In genomic region chr12:78245111-78245510, GRCh38 we compare ENCODE assay signal across 25 cellular contexts.
"Had no signal": no experiment of that assay in that cellular context is flagged by ENCODE, and none has a peak within 500 bp of the region (broad histone marks: within the 10 kb centered on the region; RNA-seq: fewer than 3 reads in every experiment).

No MANE protein-coding gene starts in this region.

- H3K27me3 Mint-ChIP-seq: naive B cell; natural killer cell treated with Interleukin-12 subunit alpha and Interleukin-12 subunit beta and Interleukin-15 and Interleukin-18, amount 100 ng/mL, for 72 hours had no signal

- H3K9me3 Mint-ChIP-seq: mesothelial cell of epicardium had no signal

- H3K27ac Mint-ChIP-seq: mesothelial cell of epicardium; natural killer cell treated with Interleukin-12 subunit alpha and Interleukin-12 subunit beta and Interleukin-15 and Interleukin-18, amount 100 ng/mL, for 72 hours; stimulated activated effector memory CD8-positive, alpha-beta T cell treated with anti-CD3 and anti-CD28 coated beads, Interleukin-12 subunit alpha, Interleukin-12 subunit beta, amount 100 ng/mL, for 72 hours had no signal

- H3K27me3 ChIP-seq: dorsolateral prefrontal cortex, esophagus squamous epithelium, left lung, ovary, sigmoid colon, stomach, thyroid gland, vagina had no signal

- H3K27ac ChIP-seq: dorsolateral prefrontal cortex, esophagus squamous epithelium, left lung, ovary, psoas muscle, sigmoid colon, stomach, thyroid gland, vagina had no signal

- H3K4me1 Mint-ChIP-seq: naive B cell; stimulated activated effector memory CD8-positive, alpha-beta T cell treated with anti-CD3 and anti-CD28 coated beads, Interleukin-12 subunit alpha, Interleukin-12 subunit beta, amount 100 ng/mL, for 72 hours had no signal

- H3K4me3 Mint-ChIP-seq: mesothelial cell of epicardium; naive B cell; natural killer cell treated with Interleukin-12 subunit alpha and Interleukin-12 subunit beta and Interleukin-15 and Interleukin-18, amount 100 ng/mL, for 72 hours; stimulated activated effector memory CD8-positive, alpha-beta T cell treated with anti-CD3 and anti-CD28 coated beads, Interleukin-12 subunit alpha, Interleukin-12 subunit beta, amount 100 ng/mL, for 72 hours had no signal

- H3K4me3 ChIP-seq: dorsolateral prefrontal cortex, esophagus squamous epithelium, left lung, mucosa of descending colon, ovary, psoas muscle, sigmoid colon, stomach, thyroid gland, vagina had no signal

- H3K36me3 Mint-ChIP-seq: mesothelial cell of epicardium; naive B cell; stimulated activated effector memory CD8-positive, alpha-beta T cell treated with anti-CD3 and anti-CD28 coated beads, Interleukin-12 subunit alpha, Interleukin-12 subunit beta, amount 100 ng/mL, for 72 hours had no signal

- H3K4me1 ChIP-seq: esophagus squamous epithelium, left lung, psoas muscle, sigmoid colon, stomach, thyroid gland, vagina had no signal

- H3K9me3 ChIP-seq: esophagus squamous epithelium, left lung, mucosa of descending colon, ovary, psoas muscle, sigmoid colon, stomach, thyroid gland, vagina had no signal

- ATAC-seq: left lung; mucosa of descending colon; natural killer cell treated with Interleukin-12 subunit alpha and Interleukin-12 subunit beta and Interleukin-15 and Interleukin-18, amount 100 ng/mL, for 72 hours; psoas muscle; right cardiac atrium; stimulated activated effector memory CD8-positive, alpha-beta T cell treated with anti-CD3 and anti-CD28 coated beads, Interleukin-12 subunit alpha, Interleukin-12 subunit beta, amount 100 ng/mL, for 72 hours had no signal

- DNase-seq: dorsolateral prefrontal cortex; effector CD4-positive, alpha-beta T cell; esophagus squamous epithelium; head of caudate nucleus; kidney; left lung; mesenchymal stem cell; mucosa of descending colon; naive B cell; occipital lobe; ovary; posterior cingulate gyrus; psoas muscle; right cardiac atrium; sigmoid colon; stimulated activated CD4-positive, alpha-beta T cell treated with anti-CD3 and anti-CD28 coated beads, Interleukin-2, amount 100 ng/mL, for 24 hours; stimulated activated CD4-positive, alpha-beta T cell treated with anti-CD3 and anti-CD28 coated beads, Interleukin-4, amount 100 ng/mL, for 24 hours; stimulated activated naive CD4-positive, alpha-beta T cell treated with Interleukin-2 at 50 U/mL for 16 hours; stomach; thyroid gland; trophoblast cell had no signal

- H3K36me3 ChIP-seq: esophagus squamous epithelium, left lung, ovary, sigmoid colon, stomach, thyroid gland, vagina had no signal
